Comparison of ENCODE assay signal across 22 cellular contexts in genomic region chr19:40524133-40524549, GRCh38. TPM values are rescaled to one million over a fixed set of nuclear protein-coding genes. Genes with fewer than 3 reads are reported as not detected.
DNase-seq lines count a peak whose midpoint lies in the region; ATAC-seq, FAIRE-seq and TF ChIP-seq lines count a peak whose summit lies in the region.
"Had no signal": no experiment of that assay in that cellular context is flagged by ENCODE, and none has a peak within 500 bp of the region (broad histone marks: within the 10 kb centered on the region; RNA-seq: fewer than 3 reads in every experiment).

No MANE protein-coding gene starts in this region.

- H3K27ac Mint-ChIP-seq in T-helper 17 cell (peak overlapping the region; percentile 49), Caco-2 (ENCODE audit: unreplicated experiment) (no peak overlapping the region)
- H3K27ac Mint-ChIP-seq: CD4-positive, alpha-beta T cell; IgD-negative memory B cell; T-cell had no signal

- in situ Hi-C loops in GM23248 (cut with MboI) = no loop called here

- CTCF ChIA-PET in endothelial cell of umbilical vein (lab: Charles Lee) = interaction anchor here (1.2 to 2.5 kb wide), 10 partner anchors 9 to 219 kb away, joined by 3 to 25 read pairs (median 7); no protein-coding TSS in a partner anchor
- CTCF ChIA-PET in Caco-2 (lab: Charles Lee) = interaction anchor here (0.7 to 1.6 kb wide), 3 partner anchors 11 to 103 kb away, joined by 3 to 5 read pairs (median 3); no protein-coding TSS in a partner anchor

- H3K4me1 Mint-ChIP-seq in T-helper 17 cell (peaks cover 24% of the 10 kb centered on the region), Caco-2 (ENCODE audit: low read depth, unreplicated experiment) (no peaks in the 10 kb centered on the region)
- H3K4me1 Mint-ChIP-seq: IgD-negative memory B cell had no signal

- H3K9me3 ChIP-seq in GM23248 (ENCODE audit: low read depth) (no peaks in the 10 kb centered on the region), T-helper 17 cell (ENCODE audit: control insufficient read depth, low read length, poor library complexity, severe bottlenecking) (no peaks in the 10 kb centered on the region), endothelial cell of umbilical vein (replicated peaks; ENCODE audit: control insufficient read depth, insufficient read depth, low read length) (no peaks in the 10 kb centered on the region), Caco-2 (no peaks in the 10 kb centered on the region; the same call in 1 of the 2 replicates)
- H3K9me3 ChIP-seq: BLaER1, HAP-1 had no signal

- H3K79me2 ChIP-seq in GM23248 (ENCODE audit: insufficient read depth) = no peaks in the 10 kb centered on the region
- no peaks in the 10 kb centered on the region for H3K79me2 ChIP-seq in KMS-11 (ENCODE audit: insufficient read depth, low read depth)
- H3K79me2 ChIP-seq in endothelial cell of umbilical vein (ENCODE audit: control insufficient read depth, insufficient read depth, low read length) = no peaks in the 10 kb centered on the region

- no peaks in the 10 kb centered on the region; the same call in 1 of the 2 replicates for H3K27me3 ChIP-seq in GM23248 (replicated peaks; ENCODE audit: insufficient read depth)
- no peaks in the 10 kb centered on the region for H3K27me3 ChIP-seq in KMS-11 (ENCODE audit: insufficient read depth, low read depth)
- peaks cover 2 to 7% of the 10 kb centered on the region in 2 experiments for H3K27me3 ChIP-seq in endothelial cell of umbilical vein (ENCODE audit: control insufficient read depth in 2 of 2, insufficient read depth in 2 of 2, low read length in 2 of 2)
- H3K27me3 ChIP-seq in Caco-2 (replicated peaks; ENCODE audit: control insufficient read depth, insufficient read depth, low read length) = no peaks in the 10 kb centered on the region
- H3K27me3 ChIP-seq: BLaER1 had no signal

- DNase-seq in GM23248 (peak; percentile 13), T-helper 17 cell (no peak), endothelial cell of umbilical vein (ENCODE audit: low read depth, low spot score) (no peak), NCI-H1436 (lab: John Stamatoyannopoulos, UW) (no peak), DMS114 treated with DMSO at 0.1 percent for 48 hours (lab: John Stamatoyannopoulos, UW; ENCODE audit: unreplicated experiment) (no peak), Caco-2 (no peak)
- DNase-seq: CD4-positive, alpha-beta T cell; COR-L47; DMS 273 treated with DMSO at 0.1 percent for 48 hours; DND-41; MV-4-11; NCI-H1105 treated with DMSO at 0.1 percent for 48 hours; NCI-H187 treated with DMSO at 0.1 percent for 48 hours; NCI-H2107; NCI-H446 treated with DMSO at 0.1 percent for 48 hours; NCI-H526 treated with DMSO at 0.1 percent for 48 hours; T-cell had no signal

- no TSS peak for BruUV-seq in endothelial cell of umbilical vein (replicated peaks; lab: Mats Ljungman, UMichigan)
- BruUV-seq in Caco-2 (replicated peaks; lab: Mats Ljungman, UMichigan) = no TSS peak

- H3K9ac ChIP-seq in GM23248 = no peak overlapping the region
- no peak overlapping the region; the same call in 1 of the 2 replicates for H3K9ac ChIP-seq in KMS-11
- H3K9ac ChIP-seq in endothelial cell of umbilical vein (replicated peaks; ENCODE audit: extremely low read depth, insufficient read depth, low read length) = no peak overlapping the region
- H3K9ac ChIP-seq: BLaER1 had no signal

- H3K4me3 ChIP-seq in GM23248 (no peak overlapping the region), KMS-11 (IDR thresholded peaks at IDR 0.05; ENCODE audit: insufficient read depth, low read depth, low read length) (no peak overlapping the region), endothelial cell of umbilical vein (replicated peaks in 1 of 3; ENCODE audit: insufficient read depth in 1 of 3, low read depth in 1 of 3, low read length in 3 of 3) (no peak overlapping the region), Caco-2 (ENCODE audit: low read depth, low read length) (no peak overlapping the region)
- H3K4me3 ChIP-seq: BLaER1 had no signal

- no peaks in the 10 kb centered on the region for H3K9me1 ChIP-seq in endothelial cell of umbilical vein (replicated peaks; ENCODE audit: control insufficient read depth, extremely low read depth, insufficient read depth, low read length)

- no peak overlapping the region for H3K27ac ChIP-seq in GM23248
- H3K27ac ChIP-seq in KMS-11 = no peak overlapping the region
- H3K27ac ChIP-seq in endothelial cell of umbilical vein (ENCODE audit: insufficient read depth, low read depth, low read length) = no peak overlapping the region
- H3K27ac ChIP-seq: BLaER1 had no signal

- no peaks in the 10 kb centered on the region for H3K9me3 Mint-ChIP-seq in Caco-2 (ENCODE audit: unreplicated experiment)
- H3K9me3 Mint-ChIP-seq: CD4-positive, alpha-beta T cell; IgD-negative memory B cell; T-cell had no signal

- H4K20me1 ChIP-seq in GM23248 (ENCODE audit: insufficient read depth) (no peaks in the 10 kb centered on the region), KMS-11 (ENCODE audit: insufficient read depth) (no peaks in the 10 kb centered on the region), endothelial cell of umbilical vein (replicated peaks; ENCODE audit: control insufficient read depth, extremely low read depth, insufficient read depth, low read length) (no peaks in the 10 kb centered on the region)
- H4K20me1 ChIP-seq: BLaER1 had no signal

- POLR2A ChIA-PET in endothelial cell of umbilical vein (lab: Charles Lee) (interaction anchor here (0.5 kb wide), 1 partner anchor 91 kb away, joined by 4 read pairs; no protein-coding TSS in a partner anchor), Caco-2 (lab: Charles Lee) (interaction anchor here (0.6 kb wide), 1 partner anchor 176 kb away, joined by 4 read pairs; the partner anchor contains the start of genes C19orf47 and PLD3)

- H3K9me2 ChIP-seq in GM23248 (ENCODE audit: insufficient read depth) = no peaks in the 10 kb centered on the region

- intact Hi-C loops in endothelial cell of umbilical vein (cut with micrococcal nuclease) (loop anchor here (10.0 kb wide), 1 partner anchor 379 kb away; no protein-coding TSS in a partner anchor), Caco-2 (cut with micrococcal nuclease; ENCODE audit: unreplicated experiment) (no loop called here)

- ATAC-seq in T-helper 17 cell = no peak
- no peak for ATAC-seq in HG02588 (IDR thresholded peaks at IDR 0.05; ENCODE audit: unreplicated experiment)

- no peak for TF ChIP-seq POLR2A in endothelial cell of umbilical vein (IDR thresholded peaks at IDR 0.05; ENCODE audit: low read depth, low read length)

- no peaks in the 10 kb centered on the region for H3K4me1 ChIP-seq in GM23248 (ENCODE audit: insufficient read depth)
- peaks cover 23% of the 10 kb centered on the region for H3K4me1 ChIP-seq in KMS-11 (ENCODE audit: low read depth, poor library complexity, severe bottlenecking)
- no peaks in the 10 kb centered on the region for H3K4me1 ChIP-seq in endothelial cell of umbilical vein (ENCODE audit: control insufficient read depth, extremely low read depth, insufficient read depth, low read length)
- 0 out of 2 replicates have a peak, but pooled peaks cover 6% of the 10 kb centered on the region for H3K4me1 ChIP-seq in Caco-2
- H3K4me1 ChIP-seq: HAP-1 had no signal

- TF ChIP-seq CTCF in KMS-11 (conservative IDR thresholded peaks at IDR 0.05; ENCODE audit: low read depth, low read length) = no peak
- no peak for TF ChIP-seq CTCF in endothelial cell of umbilical vein (IDR thresholded peaks at IDR 0.05; ENCODE audit: extremely low read depth in 1 of 2, insufficient read depth in 1 of 2, low read depth in 1 of 2, low read length in 2 of 2)
- no peak for TF ChIP-seq CTCF in Caco-2 (IDR thresholded peaks at IDR 0.05; ENCODE audit: insufficient read depth in 1 of 2, low read depth in 1 of 2, low read length in 1 of 2, severe bottlenecking in 1 of 2, unreplicated experiment in 1 of 2)

- dilution Hi-C loops in endothelial cell of umbilical vein (cut with MboI; ENCODE audit: extremely low pct_ligation_motif_present, low sequenced_read_pairs) = no loop called here

- H3F3A ChIP-seq in GM23248 (ENCODE audit: insufficient read depth) = no peaks in the 10 kb centered on the region

- H2AFZ ChIP-seq in GM23248 (no peak overlapping the region), KMS-11 (ENCODE audit: low read depth) (no peak overlapping the region), endothelial cell of umbilical vein (ENCODE audit: low read depth, low read length) (no peak overlapping the region)

- no peaks in the 10 kb centered on the region for H3K36me3 ChIP-seq in GM23248 (ENCODE audit: low read depth)
- no peaks in the 10 kb centered on the region for H3K36me3 ChIP-seq in KMS-11 (ENCODE audit: insufficient read depth)
- no peaks in the 10 kb centered on the region for H3K36me3 ChIP-seq in endothelial cell of umbilical vein (ENCODE audit: control insufficient read depth in 2 of 2, extremely low read depth in 1 of 2, insufficient read depth in 2 of 2, low read length in 2 of 2)
- H3K36me3 ChIP-seq in Caco-2 (ENCODE audit: control insufficient read depth, insufficient read depth, low read length) = no peaks in the 10 kb centered on the region
- H3K36me3 ChIP-seq: BLaER1, HAP-1 had no signal

- WGBS in GM23248 (ENCODE audit: low coverage in 1 of 2, low lambda C conversion rate in 2 of 2, missing lambda C conversion rate in 2 of 2), 2 experiments = 43 to 47% methylated on average over 5 of the region's 5 CpGs

- peaks cover 38% of the 10 kb centered on the region for H3K27me3 Mint-ChIP-seq in T-helper 17 cell
- peaks cover 2% of the 10 kb centered on the region for H3K27me3 Mint-ChIP-seq in Caco-2 (ENCODE audit: insufficient read depth, unreplicated experiment)

- peaks cover 8% of the 10 kb centered on the region for H3K36me3 Mint-ChIP-seq in T-helper 17 cell (ENCODE audit: low read depth)
- H3K36me3 Mint-ChIP-seq in Caco-2 (ENCODE audit: insufficient read depth, unreplicated experiment) = no peaks in the 10 kb centered on the region
- H3K36me3 Mint-ChIP-seq: IgD-negative memory B cell, T-cell had no signal

- peak; percentile 40 for FAIRE-seq in endothelial cell of umbilical vein (lab: Jason Lieb, UNC)

- H3K4me2 ChIP-seq in GM23248 (ENCODE audit: unreplicated experiment) (no peak overlapping the region), KMS-11 (peak overlapping the region; percentile 68; the same call in 1 of the 2 replicates), endothelial cell of umbilical vein (ENCODE audit: insufficient read depth, low read length) (no peak overlapping the region)
- H3K4me2 ChIP-seq: BLaER1 had no signal

- no peak overlapping the region for H3K4me3 Mint-ChIP-seq in T-helper 17 cell
- no peak overlapping the region for H3K4me3 Mint-ChIP-seq in Caco-2 (ENCODE audit: unreplicated experiment)
- H3K4me3 Mint-ChIP-seq: CD4-positive, alpha-beta T cell; IgD-negative memory B cell; T-cell had no signal

RNA-seq across cellular contexts. Expression of gene SHKBP1, which starts 52.5 kb away (rescaled TPM):
- total RNA-seq in GM23248 (2014; rRNA removed; shearing (Covaris generic)) = 27.8 and 36.3 TPM in 2 replicates
- polyA plus RNA-seq in GM23248 (2016; fragmentation: Nextera tagmentation; extraction: Ambion mirVana) (62.2 and 66.4 TPM in 2 replicates), endothelial cell of umbilical vein (113 and 171 TPM in 2 replicates)
- total RNA-seq in T-helper 17 cell (100 to 1,000 TPM; 124 to 141 TPM), endothelial cell of umbilical vein (100 and 106 TPM in 2 replicates), Caco-2 (2022) (81.6 and 82.6 TPM in 2 replicates)
- polyA plus RNA-seq in endothelial cell of umbilical vein (2011; cell fraction: cytosol; rRNA removed) = 67.5 and 75.3 TPM in 2 replicates
- polyA plus RNA-seq in endothelial cell of umbilical vein (2011; cell fraction: nucleus; rRNA removed) = 115 and 165 TPM in 2 replicates
- 90.1 and 118 TPM in 2 replicates for polyA plus RNA-seq in endothelial cell of umbilical vein (2012)
- polyA minus RNA-seq in endothelial cell of umbilical vein = 56.6 and 78.9 TPM in 2 replicates
- 72.2 TPM for polyA minus RNA-seq in endothelial cell of umbilical vein (2011; cell fraction: cytosol; rRNA and poly(A)+ RNA removed)
- 28.8 and 52.6 TPM in 2 replicates for polyA minus RNA-seq in endothelial cell of umbilical vein (2011; cell fraction: nucleus; rRNA and poly(A)+ RNA removed)

RNA-seq across cellular contexts. Expression of gene SPTBN4, which starts 57.3 kb away (rescaled TPM):
- 2.1 and 2.8 TPM in 2 replicates for total RNA-seq in GM23248 (2014; rRNA removed; shearing (Covaris generic))
- polyA plus RNA-seq in GM23248 (2016; fragmentation: Nextera tagmentation; extraction: Ambion mirVana) (0.24 and 0.69 TPM in 2 replicates), endothelial cell of umbilical vein (0.03 and 0.33 TPM in 2 replicates)
- total RNA-seq in T-helper 17 cell (under 1 TPM; 0.21 to 0.25 TPM), endothelial cell of umbilical vein (not detected in 2 replicates), Caco-2 (2022) (0.82 and 0.97 TPM in 2 replicates)
- polyA plus RNA-seq in endothelial cell of umbilical vein (2011; cell fraction: cytosol; rRNA removed) = 0.03 and 0.16 TPM in 2 replicates
- not detected in 2 replicates for polyA plus RNA-seq in endothelial cell of umbilical vein (2011; cell fraction: nucleus; rRNA removed)
- polyA plus RNA-seq in endothelial cell of umbilical vein (2012) = 0.26 and 0.33 TPM in 2 replicates
- not detected in 2 replicates for polyA minus RNA-seq in endothelial cell of umbilical vein
- polyA minus RNA-seq in endothelial cell of umbilical vein (2011; cell fraction: cytosol; rRNA and poly(A)+ RNA removed) = 1.7 TPM
- not detected in 2 replicates for polyA minus RNA-seq in endothelial cell of umbilical vein (2011; cell fraction: nucleus; rRNA and poly(A)+ RNA removed)
- polyA plus RNA-seq: IgD-negative memory B cell had no signal

RNA-seq across cellular contexts. Expression of gene BLVRB, which starts 58.6 kb away (rescaled TPM):
- total RNA-seq in GM23248 (2014; rRNA removed; shearing (Covaris generic)) = 50.7 and 71.1 TPM in 2 replicates
- polyA plus RNA-seq in GM23248 (2016; fragmentation: Nextera tagmentation; extraction: Ambion mirVana) = 52.7 and 56.9 TPM in 2 replicates
- 1 to 10 TPM; 7.4 to 9.9 TPM for total RNA-seq in T-helper 17 cell
- 30.8 and 35.8 TPM in 2 replicates for total RNA-seq in endothelial cell of umbilical vein
- polyA plus RNA-seq in endothelial cell of umbilical vein = 113 and 175 TPM in 2 replicates
- 58.0 and 66.5 TPM in 2 replicates for polyA plus RNA-seq in endothelial cell of umbilical vein (2011; cell fraction: cytosol; rRNA removed)
- 19.0 and 26.5 TPM in 2 replicates for polyA plus RNA-seq in endothelial cell of umbilical vein (2011; cell fraction: nucleus; rRNA removed)
- 51.8 and 82.9 TPM in 2 replicates for polyA plus RNA-seq in endothelial cell of umbilical vein (2012)
- polyA minus RNA-seq in endothelial cell of umbilical vein = 35.6 and 40.8 TPM in 2 replicates
- polyA minus RNA-seq in endothelial cell of umbilical vein (2011; cell fraction: cytosol; rRNA and poly(A)+ RNA removed) = 107 TPM
- polyA minus RNA-seq in endothelial cell of umbilical vein (2011; cell fraction: nucleus; rRNA and poly(A)+ RNA removed) = 9.9 and 14.9 TPM in 2 replicates
- 75.2 and 101 TPM in 2 replicates for total RNA-seq in Caco-2 (2022)
